Comparison of ENCODE assay signal across 13 cellular contexts in genomic region chr10:86836044-86836443, GRCh38.
"Had no signal": no experiment of that assay in that cellular context is flagged by ENCODE, and none has a peak within 500 bp of the region (broad histone marks: within the 10 kb centered on the region; RNA-seq: fewer than 3 reads in every experiment).

No MANE protein-coding gene starts in this region.

- H3K9me3 Mint-ChIP-seq: activated naive CD4-positive, alpha-beta T cell treated with anti-CD3 and anti-CD28 coated beads for 36 hours; brain; stimulated activated memory B cell treated with anti-CD40 and anti-IgM and Interleukin-4, amounts not matched to agents 10 μg/mL and 1 μg/mL and 100 μg/mL, for 72 hours; WTC11 had no signal

- H3K36me3 ChIP-seq: adrenal gland, neutrophil, transverse colon had no signal

- H3K9me3 ChIP-seq: adrenal gland, neutrophil, transverse colon had no signal

- ATAC-seq: right cardiac atrium; stimulated activated memory B cell treated with anti-CD40 and anti-IgM and Interleukin-4, amounts not matched to agents 10 μg/mL and 1 μg/mL and 100 μg/mL, for 72 hours; T-helper 17 cell; WTC11 had no signal

- H3K27me3 ChIP-seq: adrenal gland, dorsolateral prefrontal cortex, hepatocyte, transverse colon had no signal

- H3K27ac ChIP-seq: adrenal gland, dorsolateral prefrontal cortex, hepatocyte, neutrophil, transverse colon had no signal

- H3K4me3 ChIP-seq: adrenal gland, dorsolateral prefrontal cortex, hepatocyte, smooth muscle cell, transverse colon had no signal

- H3K27ac Mint-ChIP-seq: activated naive CD4-positive, alpha-beta T cell treated with anti-CD3 and anti-CD28 coated beads for 36 hours; stimulated activated memory B cell treated with anti-CD40 and anti-IgM and Interleukin-4, amounts not matched to agents 10 μg/mL and 1 μg/mL and 100 μg/mL, for 72 hours; T-helper 17 cell; WTC11 had no signal

- H3K4me3 Mint-ChIP-seq: activated naive CD4-positive, alpha-beta T cell treated with anti-CD3 and anti-CD28 coated beads for 36 hours; brain; stimulated activated memory B cell treated with anti-CD40 and anti-IgM and Interleukin-4, amounts not matched to agents 10 μg/mL and 1 μg/mL and 100 μg/mL, for 72 hours; T-helper 17 cell; WTC11 had no signal

- H3K27me3 Mint-ChIP-seq: brain; stimulated activated memory B cell treated with anti-CD40 and anti-IgM and Interleukin-4, amounts not matched to agents 10 μg/mL and 1 μg/mL and 100 μg/mL, for 72 hours; T-helper 17 cell had no signal

- DNase-seq: activated naive CD4-positive, alpha-beta T cell treated with anti-CD3 and anti-CD28 coated beads for 36 hours; adrenal gland; dorsolateral prefrontal cortex; right cardiac atrium; substantia nigra; T-helper 17 cell; transverse colon had no signal

- H3K36me3 Mint-ChIP-seq: WTC11 had no signal
